16 cellular contexts compared by ENCODE assay signal in genomic region chr4:3134201-3134600, GRCh38. TPM values are rescaled to one million over a fixed set of nuclear protein-coding genes. Genes with fewer than 3 reads are reported as not detected.
DNase-seq lines count a peak whose midpoint lies in the region; ATAC-seq and TF ChIP-seq lines count a peak whose summit lies in the region.
"Had no signal": no experiment of that assay in that cellular context is flagged by ENCODE, and none has a peak within 500 bp of the region (broad histone marks: within the 10 kb centered on the region; RNA-seq: fewer than 3 reads in every experiment).

No MANE protein-coding gene starts in this region.

- H3K4me2 ChIP-seq in mesenchymal stem cell (ENCODE audit: low read length, poor library complexity, severe bottlenecking), result no peak overlapping the region
- H3K4me2 ChIP-seq: BLaER1 treated with 17β-estradiol and CSF1 and Interleukin-3, amounts not matched to agents 10 nM and 100 nM; GM23338 had no signal

- H3K9me3 Mint-ChIP-seq in T-helper 1 cell treated with Interleukin-12 subunit alpha and Interleukin-12 subunit beta and Interleukin-4 antibody, amounts not matched to agents 30 μg/mL and 1 μg/mL, for 36 hours, result no peaks in the 10 kb centered on the region
- H3K9me3 Mint-ChIP-seq: CD4-positive, CD25-positive, alpha-beta regulatory T cell; GM23338 had no signal

- no peak for TF ChIP-seq CTCF in stomach (IDR thresholded peaks at IDR 0.05)

- no peaks in the 10 kb centered on the region for H3K4me1 Mint-ChIP-seq in T-helper 1 cell treated with Interleukin-12 subunit alpha and Interleukin-12 subunit beta and Interleukin-4 antibody, amounts not matched to agents 30 μg/mL and 1 μg/mL, for 36 hours (ENCODE audit: low read depth)
- H3K4me1 Mint-ChIP-seq: GM23338 had no signal

- H2AK5ac ChIP-seq in mesenchymal stem cell (ENCODE audit: low read length, severe bottlenecking), result no peak overlapping the region

- H3K4me1 ChIP-seq in mesenchymal stem cell (ENCODE audit: control insufficient read depth, insufficient read depth, low read depth, low read length), result no peaks in the 10 kb centered on the region
- H3K4me1 ChIP-seq in stomach, result peaks cover 7 to 32% (median 28%) of the 10 kb centered on the region in 4 donors

- no peak overlapping the region for H4K8ac ChIP-seq in mesenchymal stem cell (ENCODE audit: low read length)

- peak overlapping the region; percentile 65 for H3K27ac Mint-ChIP-seq in T-helper 1 cell treated with Interleukin-12 subunit alpha and Interleukin-12 subunit beta and Interleukin-4 antibody, amounts not matched to agents 30 μg/mL and 1 μg/mL, for 36 hours
- H3K27ac Mint-ChIP-seq: CD4-positive, CD25-positive, alpha-beta regulatory T cell; GM23338 had no signal

- 99% methylated on average over 5 of the region's 5 CpGs for WGBS in mesenchymal stem cell
- 19 to 69% (median 35%) methylated on average over 5 of the region's 5 CpGs for WGBS in stomach, 5 donors

- no peak for ATAC-seq in HG03521 (IDR thresholded peaks at IDR 0.05; ENCODE audit: unreplicated experiment)
- ATAC-seq: GM23338 had no signal

- H3K79me1 ChIP-seq in mesenchymal stem cell (replicated peaks; ENCODE audit: low read length, poor library complexity, severe bottlenecking), result peaks cover 7% of the 10 kb centered on the region

- H3K36me3 ChIP-seq in mesenchymal stem cell (ENCODE audit: control insufficient read depth in 1 of 2, insufficient read depth in 2 of 2, low read depth in 1 of 2, low read length in 2 of 2) (peaks cover 37 to 86% of the 10 kb centered on the region in 2 experiments), stomach (peaks cover 22 to 99% (median 94%) of the 10 kb centered on the region in 4 donors)

- intact Hi-C loops in stomach (cut with DNase I; ENCODE audit: low total_unique reads), result no loop called here

- no peak overlapping the region for H3K14ac ChIP-seq in mesenchymal stem cell (ENCODE audit: low read length in 2 of 2)

- H2BK15ac ChIP-seq in mesenchymal stem cell (ENCODE audit: low read depth, poor library complexity, severe bottlenecking), result no peak overlapping the region

- H2BK5ac ChIP-seq in mesenchymal stem cell (ENCODE audit: low read depth, low read length, poor library complexity, severe bottlenecking), result no peak overlapping the region

- H3K23ac ChIP-seq in mesenchymal stem cell (ENCODE audit: low read length in 2 of 2), result no peak overlapping the region

- no peak overlapping the region for H2BK12ac ChIP-seq in mesenchymal stem cell (ENCODE audit: low read length in 2 of 2)

- H3K27me3 Mint-ChIP-seq in T-helper 1 cell treated with Interleukin-12 subunit alpha and Interleukin-12 subunit beta and Interleukin-4 antibody, amounts not matched to agents 30 μg/mL and 1 μg/mL, for 36 hours (ENCODE audit: low read depth), result no peaks in the 10 kb centered on the region
- H3K27me3 Mint-ChIP-seq: CD4-positive, CD25-positive, alpha-beta regulatory T cell had no signal

- no peaks in the 10 kb centered on the region for H3K27me3 ChIP-seq in mesenchymal stem cell (ENCODE audit: control insufficient read depth in 1 of 2, insufficient read depth in 1 of 2, low read length in 2 of 2)
- H3K27me3 ChIP-seq in stomach, result no peaks in the 10 kb centered on the region
- H3K27me3 ChIP-seq: BLaER1 treated with 17β-estradiol and CSF1 and Interleukin-3, amounts not matched to agents 10 nM and 100 nM had no signal

- H3K36me3 Mint-ChIP-seq in T-helper 1 cell treated with Interleukin-12 subunit alpha and Interleukin-12 subunit beta and Interleukin-4 antibody, amounts not matched to agents 30 μg/mL and 1 μg/mL, for 36 hours (ENCODE audit: low read depth), result peaks cover 39% of the 10 kb centered on the region

- H3K4me3 Mint-ChIP-seq in T-helper 1 cell treated with Interleukin-12 subunit alpha and Interleukin-12 subunit beta and Interleukin-4 antibody, amounts not matched to agents 30 μg/mL and 1 μg/mL, for 36 hours, result no peak overlapping the region
- H3K4me3 Mint-ChIP-seq: CD4-positive, CD25-positive, alpha-beta regulatory T cell; GM23338 had no signal

- TF ChIP-seq POLR2A in stomach (IDR thresholded peaks at IDR 0.05), result no peak

- H3K4me3 ChIP-seq in mesenchymal stem cell (ENCODE audit: insufficient read depth in 1 of 2, low read depth in 1 of 2, low read length in 2 of 2), result no peak overlapping the region
- H3K4me3 ChIP-seq in stomach, result peak overlapping the region in 1 of 4 donors; percentile 2
- H3K4me3 ChIP-seq: BLaER1 treated with 17β-estradiol and CSF1 and Interleukin-3, amounts not matched to agents 10 nM and 100 nM; GM23338 had no signal

- H4K91ac ChIP-seq in mesenchymal stem cell (ENCODE audit: low read length), result no peak overlapping the region

- TF ChIP-seq EP300 in stomach (IDR thresholded peaks at IDR 0.05), result no peak

- H2BK120ac ChIP-seq in mesenchymal stem cell (ENCODE audit: low read depth, low read length), result no peak overlapping the region

- DNase-seq in T-helper 1 cell (no peak), mesenchymal stem cell (no peak), stomach (no peak), T1000 (lab: John Stamatoyannopoulos, UW) (no peak), iPS-NIHi11 (ENCODE audit: low spot score) (no peak)
- DNase-seq: 8988T; ACHN; CD4-positive, CD25-positive, alpha-beta regulatory T cell; DMS79 treated with DMSO at 0.1 percent for 48 hours; EL; H7 had no signal

- H3K27ac ChIP-seq in mesenchymal stem cell (ENCODE audit: low read length, poor library complexity, severe bottlenecking) (no peak overlapping the region), stomach (peak overlapping the region in 3 of 5 donors; percentile 42 to 68 (median 68))
- H3K27ac ChIP-seq: BLaER1 treated with 17β-estradiol and CSF1 and Interleukin-3, amounts not matched to agents 10 nM and 100 nM; HL-60 had no signal

- no peak overlapping the region for H3K18ac ChIP-seq in mesenchymal stem cell (ENCODE audit: low read depth in 1 of 2, low read length in 2 of 2)

- H3K9me3 ChIP-seq in mesenchymal stem cell (ENCODE audit: control insufficient read depth, low read length) (no peaks in the 10 kb centered on the region), stomach (no peaks in the 10 kb centered on the region)
- H3K9me3 ChIP-seq: BLaER1 treated with 17β-estradiol and CSF1 and Interleukin-3, amounts not matched to agents 10 nM and 100 nM had no signal

- no peak overlapping the region for H3K4ac ChIP-seq in mesenchymal stem cell (ENCODE audit: low read depth in 1 of 2, low read length in 2 of 2)

- peak overlapping the region; percentile 81 for H3K9ac ChIP-seq in mesenchymal stem cell (ENCODE audit: low read length)
- H3K9ac ChIP-seq: BLaER1 treated with 17β-estradiol and CSF1 and Interleukin-3, amounts not matched to agents 10 nM and 100 nM had no signal

- H2AFZ ChIP-seq in mesenchymal stem cell (ENCODE audit: low read depth, low read length), result no peak overlapping the region
- H2AFZ ChIP-seq: GM23338 had no signal

RNA-seq across cellular contexts. Expression of gene HTT, which starts 59.7 kb away (rescaled TPM):
- 16.8 TPM for polyA plus RNA-seq in mesenchymal stem cell (2013, experiment 1 of 2)
- polyA plus RNA-seq in mesenchymal stem cell (2013, experiment 2 of 2), result 13.9 TPM
- total RNA-seq in stomach, result 10 to 100 TPM; 39.0 to 95.7 (median 74.7) TPM
- 10 to 100 TPM in 1 of 3 donors, 1 to 10 TPM in 2; 3.4 to 14.3 (median 7.3) TPM for polyA plus RNA-seq in stomach

RNA-seq across cellular contexts. Expression of gene HTT-AS, which starts 59.9 kb away (rescaled TPM):
- polyA plus RNA-seq in mesenchymal stem cell (2013, experiment 1 of 2), result not detected
- not detected for polyA plus RNA-seq in mesenchymal stem cell (2013, experiment 2 of 2)
- total RNA-seq in stomach, result not detected
- not detected for polyA plus RNA-seq in stomach
- total RNA-seq: CD4-positive, CD25-positive, alpha-beta regulatory T cell; GM23338; H7 had no signal
- polyA plus RNA-seq: CD4-positive, CD25-positive, alpha-beta regulatory T cell; GM23338 had no signal
